ENCODE assay signal across 29 cellular contexts in genomic region chrX:2785538-2785937, GRCh38. TPM values are rescaled to one million over a fixed set of nuclear protein-coding genes. Genes with fewer than 3 reads are reported as not detected.
"Had no signal": no experiment of that assay in that cellular context is flagged by ENCODE, and none has a peak within 500 bp of the region (broad histone marks: within the 10 kb centered on the region; RNA-seq: fewer than 3 reads in every experiment).

No MANE protein-coding gene starts in this region.

- H3K36me3 ChIP-seq: ascending aorta, breast epithelium, esophagus muscularis mucosa, gastroesophageal sphincter had no signal

- H3K27ac ChIP-seq: ascending aorta, breast epithelium, coronary artery, dorsolateral prefrontal cortex, esophagus muscularis mucosa, gastroesophageal sphincter had no signal

- ATAC-seq: activated CD4-positive, alpha-beta T cell treated with anti-CD3 and anti-CD28 coated beads for 36 hours; activated naive CD4-positive, alpha-beta T cell treated with anti-CD3 and anti-CD28 coated beads, Interleukin-2, amount 50 U/mL, for 72 hours; activated T-cell treated with anti-CD3 and anti-CD28 coated beads, Interleukin-2, amount 50 U/mL, for 72 hours; gastroesophageal sphincter had no signal

- H3K4me3 ChIP-seq: ascending aorta, breast epithelium, coronary artery, dorsolateral prefrontal cortex, esophagus muscularis mucosa, gastroesophageal sphincter had no signal

- H3K27me3 ChIP-seq: ascending aorta, breast epithelium, gastroesophageal sphincter had no signal

- DNase-seq: activated CD4-positive, alpha-beta memory T cell treated with anti-CD3 and anti-CD28 coated beads, Interleukin-2, amount 10 ng/mL, durations not matched to agents 7 days and 5 days; activated CD4-positive, alpha-beta T cell treated with anti-CD3 and anti-CD28 coated beads for 36 hours; activated CD4-positive, alpha-beta T cell treated with anti-CD3 and anti-CD28 coated beads, Interleukin-2, amount 10 ng/mL, durations not matched to agents 24 days and 14 days; activated CD4-positive, alpha-beta T cell treated with anti-CD3 and anti-CD28 coated beads, Interleukin-2, amount 50 U/mL, for 4 hours; activated CD4-positive, CD25-positive, alpha-beta regulatory T cell; activated CD4-positive, CD25-positive, alpha-beta regulatory T cell treated with anti-CD3 and anti-CD28 coated beads, Interleukin-2, amount 50 U/mL, for 72 hours; activated CD8-positive, alpha-beta memory T cell treated with anti-CD3 and anti-CD28 coated beads, Interleukin-2, amount 50 U/mL, for 48 hours; activated gamma-delta T cell; activated naive CD4-positive, alpha-beta T cell; activated naive CD4-positive, alpha-beta T cell treated with anti-CD3 and anti-CD28 coated beads, Interleukin-2, amount 10 ng/mL, durations not matched to agents 7 days and 5 days; activated naive CD8-positive, alpha-beta T cell treated with anti-CD3 and anti-CD28 coated beads, Interleukin-2, amount 10 ng/mL, durations not matched to agents 7 days and 5 days; activated T-cell treated with anti-CD3 and anti-CD28 coated beads for 4 hours; activated T-cell treated with anti-CD3 and anti-CD28 coated beads, Interleukin-2, amount 50 U/mL, for 24 hours; activated T-cell treated with anti-CD3 and anti-CD28 coated beads, Interleukin-2, amount 50 U/mL, for 72 hours; dorsolateral prefrontal cortex; effector memory CD4-positive, alpha-beta T cell; endodermal cell; erythroblast; foreskin melanocyte; T-helper 2 cell had no signal

- H3K9me3 ChIP-seq: ascending aorta, breast epithelium, esophagus muscularis mucosa, gastroesophageal sphincter had no signal

- H3K4me1 ChIP-seq: ascending aorta, breast epithelium, esophagus muscularis mucosa, gastroesophageal sphincter had no signal

RNA-seq across cellular contexts. Expression of gene XG, which starts 33.7 kb away (rescaled TPM):
- total RNA-seq: activated CD4-positive, alpha-beta memory T cell treated with anti-CD3 and anti-CD28 coated beads, Interleukin-2, amount 10 ng/mL, durations not matched to agents 7 days and 5 days; activated CD4-positive, alpha-beta T cell treated with anti-CD3 and anti-CD28 coated beads for 36 hours; activated CD4-positive, alpha-beta T cell treated with anti-CD3 and anti-CD28 coated beads, Interleukin-2, amount 10 ng/mL, durations not matched to agents 24 days and 14 days; activated T-cell treated with anti-CD3 and anti-CD28 coated beads, Interleukin-2, amount 50 U/mL, for 72 hours; cerebellum; glomerular endothelial cell had no signal

RNA-seq across cellular contexts. Expression of gene GYG2, which starts 43.2 kb away (rescaled TPM):
- total RNA-seq: activated CD4-positive, alpha-beta memory T cell treated with anti-CD3 and anti-CD28 coated beads, Interleukin-2, amount 10 ng/mL, durations not matched to agents 7 days and 5 days; activated CD4-positive, alpha-beta T cell treated with anti-CD3 and anti-CD28 coated beads for 36 hours; activated CD4-positive, alpha-beta T cell treated with anti-CD3 and anti-CD28 coated beads, Interleukin-2, amount 10 ng/mL, durations not matched to agents 24 days and 14 days; activated naive CD4-positive, alpha-beta T cell treated with anti-CD3 and anti-CD28 coated beads, Interleukin-2, amount 50 U/mL, for 72 hours; activated naive CD8-positive, alpha-beta T cell treated with anti-CD3 and anti-CD28 coated beads, Interleukin-2, amount 10 ng/mL, durations not matched to agents 7 days and 5 days; activated T-cell treated with anti-CD3 and anti-CD28 coated beads, Interleukin-2, amount 50 U/mL, for 72 hours; T-helper 1 cell treated with Interleukin-12 subunit alpha and Interleukin-12 subunit beta and Interleukin-4 antibody, amounts not matched to agents 30 ng/mL and 1 ng/mL, for 36 hours had no signal
